ENCODE assay signal across 2 cellular contexts in genomic region chr2:219078126-219078525, GRCh38.
TF ChIP-seq lines count a peak whose summit lies in the region.

No MANE protein-coding gene starts in this region.

TF ChIP-seq in SK-N-SH, 30 proteins besides CTCF, POLR2A, EP300 and RAD21:
- TF ChIP-seq USF2 (IDR thresholded peaks at IDR 0.05; ENCODE audit: borderline replicate concordance, low read depth, low read length) (no peak), NRF1 (IDR thresholded peaks at IDR 0.05; ENCODE audit: low read depth, low read length) (no peak), EZH2phosphoT487 (IDR thresholded peaks at IDR 0.05; ENCODE audit: borderline replicate concordance, low read depth) (no peak), SMC3 (IDR thresholded peaks at IDR 0.05; ENCODE audit: low read depth, low read length) (no peak), MEF2A (IDR thresholded peaks at IDR 0.05; ENCODE audit: borderline replicate concordance, low read depth) (no peak), RFX5 (IDR thresholded peaks at IDR 0.05; ENCODE audit: low read length) (no peak), MXI1 (IDR thresholded peaks at IDR 0.05; ENCODE audit: low read depth, low read length) (no peak), IRF3 (IDR thresholded peaks at IDR 0.05; ENCODE audit: low read depth, low read length) (no peak), MAX (IDR thresholded peaks at IDR 0.05; ENCODE audit: low read depth) (no peak), POLR2AphosphoS5 (IDR thresholded peaks at IDR 0.05; ENCODE audit: low read depth, low read length) (no peak), YY1 (IDR thresholded peaks at IDR 0.05; ENCODE audit: low read depth) (no peak), SIN3A (IDR thresholded peaks at IDR 0.05; ENCODE audit: borderline replicate concordance, low read depth, low read length) (no peak), RXRA (IDR thresholded peaks at IDR 0.05; ENCODE audit: borderline replicate concordance, low read depth) (no peak), JUND (IDR thresholded peaks at IDR 0.05) (no peak), TAF1 (IDR thresholded peaks at IDR 0.05; ENCODE audit: borderline replicate concordance, low read depth, low read length) (no peak), GABPA (IDR thresholded peaks at IDR 0.05; ENCODE audit: low read depth) (no peak), FOSL2 (IDR thresholded peaks at IDR 0.05; ENCODE audit: borderline replicate concordance, low read depth) (no peak), NFIC (IDR thresholded peaks at IDR 0.05; ENCODE audit: borderline replicate concordance) (no peak)
TF ChIP-seq in SK-N-SH: peak in this region for 0.

TF ChIP-seq in SK-N-SH treated with all-trans-retinoic acid at 6 μM for 48 hours, 23 proteins besides CTCF, POLR2A, EP300 and RAD21 (continued from another document):
- no peak for TF ChIP-seq TSHZ2 (CRISPR knock-in tag; IDR thresholded peaks at IDR 0.05)
- TF ChIP-seq BACH2 (CRISPR knock-in tag; IDR thresholded peaks at IDR 0.05; ENCODE audit: borderline replicate concordance), result no peak
- TF ChIP-seq ESRRG (CRISPR knock-in tag; IDR thresholded peaks at IDR 0.05), result no peak
- no peak for TF ChIP-seq ZNF70 (CRISPR knock-in tag; IDR thresholded peaks at IDR 0.05)
- no peak for TF ChIP-seq ZFP3 (CRISPR knock-in tag; IDR thresholded peaks at IDR 0.05)
- no peak for TF ChIP-seq CSDC2 (CRISPR knock-in tag; IDR thresholded peaks at IDR 0.05)
- no peak for TF ChIP-seq ZNF8 (CRISPR knock-in tag; IDR thresholded peaks at IDR 0.05)
- TF ChIP-seq ARNTL (CRISPR knock-in tag; IDR thresholded peaks at IDR 0.05; ENCODE audit: borderline replicate concordance, low read depth), result no peak
- no peak for TF ChIP-seq TOX (CRISPR knock-in tag; IDR thresholded peaks at IDR 0.05; ENCODE audit: borderline replicate concordance)
- no peak for TF ChIP-seq GLIS3 (CRISPR knock-in tag; IDR thresholded peaks at IDR 0.05)
- no peak for TF ChIP-seq ISL1 (CRISPR knock-in tag; IDR thresholded peaks at IDR 0.05)
